Comparison of ENCODE assay signal across 14 cellular contexts in the genomic region with DNA sequence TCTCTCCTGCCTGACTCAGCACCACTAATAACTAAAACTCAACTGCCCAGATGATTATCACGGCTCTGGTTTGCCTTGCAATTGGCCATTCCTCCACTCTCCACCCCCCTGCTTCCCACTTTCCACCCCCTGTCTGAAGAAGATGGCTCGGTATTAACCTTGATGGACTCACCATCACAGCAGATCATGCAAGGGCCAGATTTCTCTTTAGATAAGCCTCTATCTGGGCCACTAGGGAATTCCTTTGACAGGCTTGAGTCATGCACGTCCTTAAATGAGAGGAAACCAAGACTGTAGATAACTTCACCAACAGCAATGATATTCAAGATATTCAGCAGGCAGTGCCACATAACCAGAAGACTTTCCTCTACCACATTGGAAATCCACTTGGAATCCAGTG.
DNase-seq lines count a peak whose midpoint lies in the region; ATAC-seq and TF ChIP-seq lines count a peak whose summit lies in the region.
"Had no signal": no experiment of that assay in that cellular context is flagged by ENCODE, and none has a peak within 500 bp of the region (broad histone marks: within the 10 kb centered on the region; RNA-seq: fewer than 3 reads in every experiment).

No MANE protein-coding gene starts in this region.

- H3K27ac Mint-ChIP-seq in HFFc6 = no peak overlapping the region
- H3K27ac Mint-ChIP-seq: CD4-positive, alpha-beta T cell; GM23338 had no signal

- ATAC-seq in GM21576 (IDR thresholded peaks at IDR 0.05; ENCODE audit: unreplicated experiment) = no peak
- ATAC-seq: GM23338, K562 had no signal

- peaks cover 27% of the 10 kb centered on the region for H3K9me3 Mint-ChIP-seq in HFFc6

- peaks cover 8% of the 10 kb centered on the region; the same call in 1 of the 2 replicates for H3K4me1 Mint-ChIP-seq in HFFc6 (ENCODE audit: low read depth)

- no peak overlapping the region for H3K4me3 Mint-ChIP-seq in HFFc6
- H3K4me3 Mint-ChIP-seq: CD4-positive, alpha-beta T cell; GM23338 had no signal

- no peak for TF ChIP-seq CTCF in HFFc6 (IDR thresholded peaks at IDR 0.05)

- H3K36me3 Mint-ChIP-seq in HFFc6 (ENCODE audit: low read depth) = peaks cover 5% of the 10 kb centered on the region; the same call in 1 of the 2 replicates

- peak; percentile 43 for DNase-seq in EH (ENCODE audit: low read depth)
- peak; percentile 1 for DNase-seq in HFFc6
- peak; percentile 67 for DNase-seq in SK-N-DZ (ENCODE audit: low spot score)
- DNase-seq in stimulated activated CD8-positive, alpha-beta memory T cell treated with anti-CD3 and anti-CD28 coated beads, Interleukin-4, amount 100 ng/mL, for 48 hours = no peak
- no peak for DNase-seq in NCI-H226
- DNase-seq: ACHN; CD4-positive, alpha-beta T cell; DND-41; GDM1; HCEC 1CT; IMR-90 had no signal

- no peaks in the 10 kb centered on the region for H3K27me3 Mint-ChIP-seq in HFFc6 (ENCODE audit: insufficient read depth)

Comparison
In these comparisons a context has a peak if more than half of its experiments do, and no peak if none do; other contexts are left out.
1. DNase-seq: peak in EH (single experiment), HFFc6 (single experiment) and SK-N-DZ (single experiment); none in stimulated activated CD8-positive, alpha-beta memory T cell treated with anti-CD3 and anti-CD28 coated beads, Interleukin-4, amount 100 ng/mL, for 48 hours (single experiment) and NCI-H226 (single experiment).